ENCODE assay signal across 9 cellular contexts in the genomic region with DNA sequence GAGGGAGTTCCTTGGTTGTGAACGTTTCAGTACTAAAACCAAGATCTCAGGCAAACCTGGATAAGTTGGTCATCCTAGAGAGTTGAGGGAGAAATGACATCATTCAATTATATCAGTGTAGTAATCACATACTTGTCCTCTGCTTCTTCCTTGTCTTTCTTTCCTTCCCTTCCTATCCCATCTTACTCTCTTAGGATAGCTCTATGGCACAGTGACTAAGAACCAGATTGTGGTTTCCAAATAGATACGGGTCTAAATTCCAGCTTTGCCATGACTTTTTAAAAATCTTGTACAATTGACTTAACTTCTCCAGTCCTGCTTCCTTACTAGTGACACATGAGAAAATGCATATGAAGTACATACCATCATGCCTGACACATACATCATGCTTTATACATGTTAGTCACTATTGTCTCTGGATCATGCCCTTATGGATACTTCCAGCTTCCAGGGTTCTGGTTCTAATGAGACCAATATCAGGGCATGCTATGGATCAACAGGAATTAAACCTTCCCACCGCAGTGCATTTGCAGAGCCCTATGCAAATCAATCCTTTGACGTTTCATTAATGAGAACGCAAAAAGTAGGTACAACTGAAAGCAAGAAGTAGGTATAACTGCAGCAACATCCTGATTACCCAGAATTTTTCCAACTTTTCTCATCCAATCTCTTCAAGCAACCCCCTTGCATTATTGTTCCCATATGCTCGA.
DNase-seq lines count a peak whose midpoint lies in the region; ATAC-seq, FAIRE-seq and TF ChIP-seq lines count a peak whose summit lies in the region.
"Had no signal": no experiment of that assay in that cellular context is flagged by ENCODE, and none has a peak within 500 bp of the region (broad histone marks: within the 10 kb centered on the region; RNA-seq: fewer than 3 reads in every experiment).

No MANE protein-coding gene starts in this region.

- ATAC-seq in RWPE2 (ENCODE audit: low read depth): no peak

- no peaks in the 10 kb centered on the region for H3K79me2 ChIP-seq in parathyroid adenoma

- no peak for TF ChIP-seq POLR2A in GM12892 (IDR thresholded peaks at IDR 0.05; ENCODE audit: low read depth, low read length)

- TF ChIP-seq CTCF in RWPE2 (IDR thresholded peaks at IDR 0.05; ENCODE audit: poor library complexity, severe bottlenecking) (no peak), parathyroid adenoma (IDR thresholded peaks at IDR 0.05) (no peak)

- H3K27me3 ChIP-seq in RWPE2 (ENCODE audit: insufficient read depth, poor library complexity, severe bottlenecking) (no peaks in the 10 kb centered on the region), parathyroid adenoma (ENCODE audit: control insufficient read depth, insufficient read depth, low read length) (no peaks in the 10 kb centered on the region)

- no peak overlapping the region for H3K9ac ChIP-seq in parathyroid adenoma

- H3K4me3 ChIP-seq in RWPE2 (ENCODE audit: severe bottlenecking) (no peak overlapping the region), parathyroid adenoma (ENCODE audit: low read depth, low read length) (no peak overlapping the region)
- H3K4me3 ChIP-seq: mucosa of descending colon had no signal

- H3K9me3 ChIP-seq in RWPE2 (ENCODE audit: severe bottlenecking) (no peaks in the 10 kb centered on the region), parathyroid adenoma (ENCODE audit: control insufficient read depth, low read length) (no peaks in the 10 kb centered on the region)
- H3K9me3 ChIP-seq: mucosa of descending colon had no signal

- H3K4me1 ChIP-seq in RWPE2 (ENCODE audit: insufficient read depth, poor library complexity, severe bottlenecking) (peaks cover 79% of the 10 kb centered on the region), parathyroid adenoma (no peaks in the 10 kb centered on the region)

- no peak for DNase-seq in GM12892 (ENCODE audit: insufficient read length)
- DNase-seq in RWPE2 (ENCODE audit: low spot score): no peak
- no peak for DNase-seq in epithelial cell of prostate (ENCODE audit: low read depth, low spot score)
- DNase-seq in ureter (ENCODE audit: low spot score): no peak
- DNase-seq in NCI-H128 (lab: John Stamatoyannopoulos, UW; ENCODE audit: unreplicated experiment): no peak
- DNase-seq in NCI-H446 (lab: John Stamatoyannopoulos, UW): no peak
- DNase-seq in stimulated activated CD8-positive, alpha-beta memory T cell treated with anti-CD3 and anti-CD28 coated beads, Interleukin-4, amount 100 ng/mL, for 48 hours: no peak

- no peak overlapping the region for H2AFZ ChIP-seq in parathyroid adenoma

- H3K36me3 ChIP-seq in RWPE2 (ENCODE audit: low read depth) (no peaks in the 10 kb centered on the region), parathyroid adenoma (ENCODE audit: control insufficient read depth, insufficient read depth, low read length) (no peaks in the 10 kb centered on the region)

- FAIRE-seq in GM12892 (lab: Jason Lieb, UNC): peak; percentile 74

- H3K27ac ChIP-seq in RWPE2 (ENCODE audit: poor library complexity, severe bottlenecking): peak overlapping the region; percentile 100
- H3K27ac ChIP-seq in epithelial cell of prostate: peak overlapping the region; percentile 99
- peak overlapping the region; percentile 71 for H3K27ac ChIP-seq in parathyroid adenoma

- no peak overlapping the region for H3K4me2 ChIP-seq in parathyroid adenoma (ENCODE audit: low read length)
